Comparison of ENCODE assay signal across 22 cellular contexts in the genomic region with DNA sequence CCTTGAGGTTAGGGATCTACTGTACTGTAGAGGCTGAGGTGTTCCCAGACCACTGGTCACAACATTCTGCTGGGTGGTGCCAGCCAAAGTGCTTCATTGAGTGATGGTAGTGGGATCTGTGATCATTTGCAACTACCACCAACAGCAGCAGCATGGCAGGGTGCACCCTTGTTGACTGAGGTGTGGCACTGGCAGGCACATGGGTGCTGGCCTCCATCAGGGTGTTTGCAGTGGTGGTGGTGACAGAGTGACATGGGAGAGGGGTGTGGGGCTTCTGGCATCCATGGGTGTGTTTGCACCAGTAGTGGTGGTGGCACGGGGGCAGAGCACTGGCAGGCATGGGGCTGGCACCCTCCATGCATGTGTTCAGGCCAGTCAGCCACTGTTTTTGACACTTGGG.
"Had no signal": no experiment of that assay in that cellular context is flagged by ENCODE, and none has a peak within 500 bp of the region (broad histone marks: within the 10 kb centered on the region; RNA-seq: fewer than 3 reads in every experiment).

No MANE protein-coding gene starts in this region.

- H3K27me3 ChIP-seq: MG63, SJSA1 had no signal

- DNase-seq: KBM-7, MG63, NCI-H1092, NCI-H1105 treated with DMSO at 0.1 percent for 48 hours, NCI-H1417 treated with DMSO at 0.1 percent for 48 hours, NCI-H146, NCI-H1694 treated with DMSO at 0.1 percent for 48 hours, NCI-H2029, NCI-H2081 treated with DMSO at 0.1 percent for 48 hours, NCI-H2171, NCI-H226, NCI-H446, NCI-H510A, NCI-H524 treated with DMSO at 0.1 percent for 48 hours, NCI-H774, Right ventricle myocardium superior, RPMI8226, SIG-M5, SW 1271 had no signal

- H3K27ac ChIP-seq: SJSA1, SK-N-MC had no signal

- H3K4me3 ChIP-seq: MG63, SJSA1, SK-N-MC had no signal

- H3K4me1 ChIP-seq: SJSA1 had no signal

- H3K9me3 ChIP-seq: SJSA1 had no signal

- FAIRE-seq: RCC 7860 had no signal

- H3K36me3 ChIP-seq: MG63, SJSA1 had no signal
